26 cellular contexts compared by ENCODE assay signal in the genomic region with DNA sequence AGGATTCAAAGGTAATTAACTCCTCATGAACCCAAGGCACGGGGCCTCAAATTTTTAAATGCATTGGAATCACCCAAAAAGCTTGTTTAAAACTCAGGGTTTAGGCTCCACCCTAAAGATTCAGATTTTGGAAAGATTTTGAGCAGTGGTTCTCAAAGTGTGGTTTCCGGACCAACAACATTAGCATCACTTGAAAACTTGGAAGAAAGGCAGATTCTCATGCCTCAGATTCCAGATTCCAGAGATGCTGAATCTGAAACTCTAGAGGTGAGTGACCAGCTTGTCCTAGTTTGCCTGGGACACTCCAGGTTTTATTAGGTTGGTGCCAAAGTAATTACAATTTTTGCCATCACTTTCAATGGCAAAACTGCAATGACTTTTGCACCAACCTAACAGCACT. TPM values are rescaled to one million over a fixed set of nuclear protein-coding genes. Genes with fewer than 3 reads are reported as not detected.
DNase-seq lines count a peak whose midpoint lies in the region; ATAC-seq, FAIRE-seq and TF ChIP-seq lines count a peak whose summit lies in the region.
"Had no signal": no experiment of that assay in that cellular context is flagged by ENCODE, and none has a peak within 500 bp of the region (broad histone marks: within the 10 kb centered on the region; RNA-seq: fewer than 3 reads in every experiment).

No MANE protein-coding gene starts in this region.

- H3K4me2 ChIP-seq in HepG2 (ENCODE audit: low read depth, low read length) = no peak overlapping the region
- no peak overlapping the region for H3K4me2 ChIP-seq in parathyroid adenoma (ENCODE audit: low read length)

- 91% methylated on average over 2 of the region's 2 CpGs for WGBS in liver
- WGBS in HepG2 (ENCODE audit: low lambda C conversion rate) = 94% methylated on average over 2 of the region's 2 CpGs

- H3K27me3 Mint-ChIP-seq in activated CD4-positive, alpha-beta memory T cell treated with anti-CD3 and anti-CD28 coated beads for 36 hours = no peaks in the 10 kb centered on the region
- H3K27me3 Mint-ChIP-seq: activated CD4-positive, alpha-beta T cell treated with anti-CD3 and anti-CD28 coated beads, Interleukin-2, amount 10 ng/mL, durations not matched to agents 7 days and 5 days; effector memory CD8-positive, alpha-beta T cell had no signal

- TF ChIP-seq EP300 in HepG2 (IDR thresholded peaks at IDR 0.05; ENCODE audit: low read depth in 2 of 2, low read length in 2 of 2) (no peak), HepG2 (CRISPR knock-in tag; IDR thresholded peaks at IDR 0.05; ENCODE audit: borderline replicate concordance) (no peak)

- intact Hi-C loops in HepG2 (cut with micrococcal nuclease; ENCODE audit: unreplicated experiment) (no loop called here), uterus (cut with DNase I; ENCODE audit: low total_unique reads) (no loop called here)
- intact Hi-C loops in activated CD4-positive, alpha-beta memory T cell treated with anti-CD3 and anti-CD28 coated beads for 36 hours (cut with micrococcal nuclease) = no loop called here

- H3K27me3 ChIP-seq in liver (ENCODE audit: control insufficient read depth in 4 of 4, insufficient read depth in 4 of 4, low read length in 3 of 4) (no peaks in the 10 kb centered on the region), HepG2 (ENCODE audit: control insufficient read depth in 1 of 2, insufficient read depth in 2 of 2, low read length in 2 of 2) (no peaks in the 10 kb centered on the region), parathyroid adenoma (ENCODE audit: control insufficient read depth, insufficient read depth, low read length) (no peaks in the 10 kb centered on the region), uterus (no peaks in the 10 kb centered on the region)
- H3K27me3 ChIP-seq: ascending aorta, upper lobe of left lung had no signal

- H3K27ac Mint-ChIP-seq in activated CD4-positive, alpha-beta memory T cell treated with anti-CD3 and anti-CD28 coated beads for 36 hours = no peak overlapping the region
- H3K27ac Mint-ChIP-seq: activated T-cell treated with anti-CD3 and anti-CD28 coated beads, Interleukin-2, amount 50 U/mL, for 72 hours had no signal

- H3K4me1 Mint-ChIP-seq in activated CD4-positive, alpha-beta memory T cell treated with anti-CD3 and anti-CD28 coated beads for 36 hours (ENCODE audit: low read depth) = peaks cover under 1% of the 10 kb centered on the region

- H3K9ac ChIP-seq in liver (ENCODE audit: low read depth in 1 of 2, low read length in 2 of 2) (no peak overlapping the region), HepG2 (ENCODE audit: insufficient read depth, low read depth, low read length) (no peak overlapping the region), parathyroid adenoma (no peak overlapping the region)

- TF ChIP-seq RAD21 in liver (IDR thresholded peaks at IDR 0.05) (no peak), HepG2 (CRISPR knock-in tag; IDR thresholded peaks at IDR 0.05) (no peak)

- CTCF ChIA-PET in HepG2 (lab: Yijun Ruan, JAX; ENCODE audit: low intra/inter-chr PET ratio, low total read pairs) = no interaction called here
- CTCF ChIA-PET in activated CD4-positive, alpha-beta memory T cell treated with anti-CD3 and anti-CD28 coated beads for 36 hours (lab: Charles Lee) = interaction anchor here (2.1 to 3.9 kb wide), 3 partner anchors 10 to 54 kb away, joined by 6 to 31 read pairs (median 8); no protein-coding TSS in a partner anchor

- H4K20me1 ChIP-seq in HepG2 (ENCODE audit: insufficient read depth, low read length) = no peaks in the 10 kb centered on the region

- FAIRE-seq in HepG2 (lab: Jason Lieb, UNC) = no peak
- FAIRE-seq: small intestine had no signal

- ATAC-seq in HepG2 (no peak), HG02973 (IDR thresholded peaks at IDR 0.05; ENCODE audit: unreplicated experiment) (no peak)
- ATAC-seq: activated T-cell treated with anti-CD3 and anti-CD28 coated beads, Interleukin-2, amount 50 U/mL, for 72 hours; effector memory CD8-positive, alpha-beta T cell had no signal

- BruUV-seq in HepG2 (replicated peaks; lab: Mats Ljungman, UMichigan) = no TSS peak

- no peak for TF ChIP-seq POLR2A in HepG2 (IDR thresholded peaks at IDR 0.05; ENCODE audit: insufficient read depth in 1 of 2, low read depth in 2 of 2, low read length in 2 of 2)
- no peak for TF ChIP-seq POLR2A in uterus (IDR thresholded peaks at IDR 0.05)

- no peak overlapping the region for H3K4me3 Mint-ChIP-seq in activated CD4-positive, alpha-beta memory T cell treated with anti-CD3 and anti-CD28 coated beads for 36 hours
- H3K4me3 Mint-ChIP-seq: activated CD4-positive, alpha-beta T cell treated with anti-CD3 and anti-CD28 coated beads, Interleukin-2, amount 10 ng/mL, durations not matched to agents 7 days and 5 days; activated T-cell treated with anti-CD3 and anti-CD28 coated beads, Interleukin-2, amount 50 U/mL, for 72 hours; effector memory CD8-positive, alpha-beta T cell had no signal

- no peaks in the 10 kb centered on the region for H3K9me3 Mint-ChIP-seq in activated CD4-positive, alpha-beta memory T cell treated with anti-CD3 and anti-CD28 coated beads for 36 hours
- H3K9me3 Mint-ChIP-seq: activated CD4-positive, alpha-beta T cell treated with anti-CD3 and anti-CD28 coated beads, Interleukin-2, amount 10 ng/mL, durations not matched to agents 7 days and 5 days; activated T-cell treated with anti-CD3 and anti-CD28 coated beads, Interleukin-2, amount 50 U/mL, for 72 hours; effector memory CD8-positive, alpha-beta T cell had no signal

- H3K36me3 ChIP-seq in liver (ENCODE audit: control insufficient read depth in 4 of 4, insufficient read depth in 3 of 4, low read depth in 1 of 4, low read length in 3 of 4) (peaks cover 0 to 9% (median 5%) of the 10 kb centered on the region in 4 donors), HepG2 (replicated peaks in 1 of 2; ENCODE audit: control insufficient read depth in 1 of 2, insufficient read depth in 2 of 2, low read length in 2 of 2) (peaks cover 12 to 47% of the 10 kb centered on the region in 2 experiments), parathyroid adenoma (ENCODE audit: control insufficient read depth, insufficient read depth, low read length) (no peaks in the 10 kb centered on the region), uterus (no peaks in the 10 kb centered on the region)

- in situ Hi-C loops in HepG2 (cut with HindIII; ENCODE audit: extremely low pct_ligation_motif_present, low pct_unique_long_range_greater_than_20kb) = no loop called here

- DNase-seq in HepG2 (ENCODE audit: low spot score) (no peak), fibroblast of gingiva (ENCODE audit: low read depth) (peak; percentile 42), uterus (no peak), superior temporal gyrus (ENCODE audit: extremely low spot score) (no peak)
- DNase-seq in activated CD4-positive, alpha-beta memory T cell treated with anti-CD3 and anti-CD28 coated beads for 36 hours = no peak
- DNase-seq: activated CD4-positive, alpha-beta T cell treated with anti-CD3 and anti-CD28 coated beads, Interleukin-2, amount 10 ng/mL, durations not matched to agents 7 days and 5 days; activated naive CD4-positive, alpha-beta T cell treated with anti-CD3 and anti-CD28 coated beads, Interleukin-2, amount 50 U/mL, for 16 hours; activated T-cell treated with anti-CD3 and anti-CD28 coated beads, Interleukin-2, amount 50 U/mL, for 72 hours; cortex of kidney; effector memory CD8-positive, alpha-beta T cell; erythroblast; islet precursor cell; NCI-H1092; NCI-H1694 treated with DMSO at 0.1 percent for 48 hours; NK-92 treated with Interleukin-12 subunit alpha and Interleukin-12 subunit beta, amount 100 ng/mL, for 24 hours; SIG-M5; stimulated activated CD4-positive, alpha-beta T cell treated with anti-CD3 and anti-CD28 coated beads, Interleukin-1b, Interleukin-23, amount 100 ng/mL, for 48 hours; stimulated activated CD8-positive, alpha-beta memory T cell treated with anti-CD3 and anti-CD28 coated beads, Interleukin-4, amount 100 ng/mL, for 48 hours; T1000; upper lobe of left lung had no signal

- no peak for TF ChIP-seq CTCF in liver (IDR thresholded peaks at IDR 0.05; ENCODE audit: low read depth, low read length, missing input control)
- TF ChIP-seq CTCF in HepG2 (CRISPR knock-in tag; IDR thresholded peaks at IDR 0.05) = no peak
- no peak for TF ChIP-seq CTCF in parathyroid adenoma (IDR thresholded peaks at IDR 0.05)
- no peak for TF ChIP-seq CTCF in uterus (IDR thresholded peaks at IDR 0.05)

- H3K4me3 ChIP-seq in liver (ENCODE audit: low read depth in 1 of 3, low read length in 3 of 3) = no peak overlapping the region
- no peak overlapping the region for H3K4me3 ChIP-seq in HepG2 (replicated peaks in 1 of 3; ENCODE audit: insufficient read depth in 1 of 3, low read depth in 2 of 3, low read length in 3 of 3)
- no peak overlapping the region for H3K4me3 ChIP-seq in parathyroid adenoma (ENCODE audit: low read depth, low read length)
- H3K4me3 ChIP-seq in uterus = no peak overlapping the region
- H3K4me3 ChIP-seq: ascending aorta, lung, upper lobe of left lung had no signal

- peaks cover 64% of the 10 kb centered on the region for H3K36me3 Mint-ChIP-seq in activated CD4-positive, alpha-beta memory T cell treated with anti-CD3 and anti-CD28 coated beads for 36 hours

- peak overlapping the region; percentile 54 to 81 for H3K27ac ChIP-seq in liver (ENCODE audit: low read depth in 1 of 2, low read length in 2 of 2)
- no peak overlapping the region for H3K27ac ChIP-seq in HepG2 (ENCODE audit: extremely low read length, insufficient read depth, low read length)
- peak overlapping the region; percentile 96 for H3K27ac ChIP-seq in parathyroid adenoma
- peak overlapping the region; percentile 69 to 78 for H3K27ac ChIP-seq in uterus
- H3K27ac ChIP-seq: ascending aorta had no signal

- no peaks in the 10 kb centered on the region for H3K9me3 ChIP-seq in liver (ENCODE audit: control insufficient read depth in 4 of 4, low read length in 3 of 4)
- no peaks in the 10 kb centered on the region for H3K9me3 ChIP-seq in HepG2 (ENCODE audit: low read length)
- no peaks in the 10 kb centered on the region for H3K9me3 ChIP-seq in parathyroid adenoma (ENCODE audit: control insufficient read depth, low read length)
- no peaks in the 10 kb centered on the region for H3K9me3 ChIP-seq in uterus
- H3K9me3 ChIP-seq: ascending aorta, upper lobe of left lung had no signal

- no peak overlapping the region for H2AFZ ChIP-seq in HepG2 (ENCODE audit: low read length)
- H2AFZ ChIP-seq in parathyroid adenoma = no peak overlapping the region

- POLR2A ChIA-PET in HepG2 (lab: Yijun Ruan, JAX) = interaction anchor here (1.3 kb wide), 1 partner anchor 85 kb away, joined by 4 read pairs; a partner anchor contains a TSS
- POLR2A ChIA-PET in activated CD4-positive, alpha-beta memory T cell treated with anti-CD3 and anti-CD28 coated beads for 36 hours (lab: Charles Lee) = no interaction called here

- no peaks in the 10 kb centered on the region for H3K79me2 ChIP-seq in HepG2 (ENCODE audit: insufficient read depth, low read length)
- H3K79me2 ChIP-seq in parathyroid adenoma = peaks cover 3% of the 10 kb centered on the region

- H3K4me1 ChIP-seq in liver (ENCODE audit: control insufficient read depth in 4 of 4, insufficient read depth in 4 of 4, low read length in 3 of 4) = peaks cover 32 to 85% (median 72%) of the 10 kb centered on the region in 4 donors
- H3K4me1 ChIP-seq in HepG2 (ENCODE audit: insufficient read depth, low read length) = peaks cover 17% of the 10 kb centered on the region
- peaks cover 72% of the 10 kb centered on the region for H3K4me1 ChIP-seq in parathyroid adenoma
- no peaks in the 10 kb centered on the region for H3K4me1 ChIP-seq in uterus

RNA-seq across cellular contexts. Expression of a gene that starts 24.7 kb away (rescaled TPM):
- total RNA-seq in liver (100 to 1,000 TPM in 1 of 2 donors, 10 to 100 TPM in 1; 50.9 to 101 TPM), HepG2 (2016; rRNA removed; fragmentation: Illumina TruSeq; extraction: Trizol) (26.2 and 29.8 TPM in 2 replicates), uterus (10 to 100 TPM; 35.6 to 70.8 (median 50.7) TPM)
- polyA plus RNA-seq in liver (10 to 100 TPM; 33.2 to 45.1 TPM), HepG2 (2011; rRNA removed) (45.9 and 48.7 TPM in 2 replicates)
- 11.3 and 13.0 TPM in 2 replicates for total RNA-seq in HepG2 (2016; cell fraction: cytosol; rRNA removed; fragmentation: Illumina TruSeq; extraction: Trizol; ENCODE audit: low read depth)
- total RNA-seq in HepG2 (2016; cell fraction: insoluble cytoplasmic fraction; rRNA removed; fragmentation: Illumina TruSeq; extraction: Trizol) = 22.8 and 24.5 TPM in 2 replicates
- total RNA-seq in HepG2 (2016; cell fraction: membrane; rRNA removed; fragmentation: Illumina TruSeq; extraction: Trizol) = 28.9 and 33.7 TPM in 2 replicates
- total RNA-seq in HepG2 (2016; cell fraction: nucleus; rRNA removed; fragmentation: Illumina TruSeq; extraction: Trizol) = 16.2 and 22.2 TPM in 2 replicates
- 40.8 and 45.3 TPM in 2 replicates for polyA plus RNA-seq in HepG2 (2011; cell fraction: cytosol; rRNA removed)
- 57.3 and 59.8 TPM in 2 replicates for polyA plus RNA-seq in HepG2 (2011; cell fraction: nucleus; rRNA removed)
- 52.5 and 57.8 TPM in 2 replicates for polyA plus RNA-seq in HepG2 (2012)
- 16.8 and 17.8 TPM in 2 replicates for polyA plus RNA-seq in HepG2 (2016; cell fraction: cytosol; fragmentation: Illumina TruSeq; extraction: Trizol; ENCODE audit: low read depth)
- 26.4 and 35.7 TPM in 2 replicates for polyA plus RNA-seq in HepG2 (2016; cell fraction: insoluble cytoplasmic fraction; fragmentation: Illumina TruSeq; extraction: Trizol; ENCODE audit: low read depth)
- 31.5 and 33.1 TPM in 2 replicates for polyA plus RNA-seq in HepG2 (2016; cell fraction: membrane; fragmentation: Illumina TruSeq; extraction: Trizol; ENCODE audit: low read depth)
- polyA plus RNA-seq in HepG2 (2016; cell fraction: nucleus; fragmentation: Illumina TruSeq; extraction: Trizol; ENCODE audit: insufficient read depth, low read depth) = 29.8 and 34.0 TPM in 2 replicates
- polyA minus RNA-seq in HepG2 (2011; rRNA and poly(A)+ RNA removed; ENCODE audit: low replicate concordance) = 45.2 and 73.0 TPM in 2 replicates
- 45.8 and 51.1 TPM in 2 replicates for polyA minus RNA-seq in HepG2 (2011; cell fraction: cytosol; rRNA and poly(A)+ RNA removed)
- 50.0 and 60.3 TPM in 2 replicates for polyA minus RNA-seq in HepG2 (2011; cell fraction: nucleus; rRNA and poly(A)+ RNA removed)
- 100 to 1,000 TPM; 388 to 401 TPM for total RNA-seq in activated CD4-positive, alpha-beta memory T cell treated with anti-CD3 and anti-CD28 coated beads for 36 hours

RNA-seq across cellular contexts. Expression of a gene that starts 52.0 kb away (rescaled TPM):
- total RNA-seq in liver (100 to 1,000 TPM; 137 to 215 TPM), HepG2 (2016; rRNA removed; fragmentation: Illumina TruSeq; extraction: Trizol) (125 and 154 TPM in 2 replicates), uterus (100 to 1,000 TPM; 131 to 346 (median 252) TPM)
- polyA plus RNA-seq in liver (100 to 1,000 TPM in 1 of 2 donors, 10 to 100 TPM in 1; 52.7 to 116 TPM), HepG2 (2011; rRNA removed) (103 and 120 TPM in 2 replicates)
- 13.0 and 15.5 TPM in 2 replicates for total RNA-seq in HepG2 (2016; cell fraction: cytosol; rRNA removed; fragmentation: Illumina TruSeq; extraction: Trizol; ENCODE audit: low read depth)
- 125 and 156 TPM in 2 replicates for total RNA-seq in HepG2 (2016; cell fraction: insoluble cytoplasmic fraction; rRNA removed; fragmentation: Illumina TruSeq; extraction: Trizol)
- total RNA-seq in HepG2 (2016; cell fraction: membrane; rRNA removed; fragmentation: Illumina TruSeq; extraction: Trizol) = 28.1 and 29.3 TPM in 2 replicates
- 84.2 and 86.1 TPM in 2 replicates for total RNA-seq in HepG2 (2016; cell fraction: nucleus; rRNA removed; fragmentation: Illumina TruSeq; extraction: Trizol)
- polyA plus RNA-seq in HepG2 (2011; cell fraction: cytosol; rRNA removed) = 124 and 134 TPM in 2 replicates
- 132 and 143 TPM in 2 replicates for polyA plus RNA-seq in HepG2 (2011; cell fraction: nucleus; rRNA removed)
- 69.6 and 82.1 TPM in 2 replicates for polyA plus RNA-seq in HepG2 (2012)
- 9.6 and 11.8 TPM in 2 replicates for polyA plus RNA-seq in HepG2 (2016; cell fraction: cytosol; fragmentation: Illumina TruSeq; extraction: Trizol; ENCODE audit: low read depth)
- 126 and 134 TPM in 2 replicates for polyA plus RNA-seq in HepG2 (2016; cell fraction: insoluble cytoplasmic fraction; fragmentation: Illumina TruSeq; extraction: Trizol; ENCODE audit: low read depth)
- 18.1 and 19.2 TPM in 2 replicates for polyA plus RNA-seq in HepG2 (2016; cell fraction: membrane; fragmentation: Illumina TruSeq; extraction: Trizol; ENCODE audit: low read depth)
- polyA plus RNA-seq in HepG2 (2016; cell fraction: nucleus; fragmentation: Illumina TruSeq; extraction: Trizol; ENCODE audit: insufficient read depth, low read depth) = 81.8 and 98.3 TPM in 2 replicates
- polyA minus RNA-seq in HepG2 (2011; rRNA and poly(A)+ RNA removed; ENCODE audit: low replicate concordance) = 67.1 and 157 TPM in 2 replicates
- polyA minus RNA-seq in HepG2 (2011; cell fraction: cytosol; rRNA and poly(A)+ RNA removed) = 96.9 and 110 TPM in 2 replicates
- polyA minus RNA-seq in HepG2 (2011; cell fraction: nucleus; rRNA and poly(A)+ RNA removed) = 81.6 and 116 TPM in 2 replicates
- total RNA-seq in activated CD4-positive, alpha-beta memory T cell treated with anti-CD3 and anti-CD28 coated beads for 36 hours = 100 to 1,000 TPM; 430 to 443 TPM
